ENCODE assay signal across 9 cellular contexts in genomic region chr11:66080055-66080817, GRCh38. TPM values are rescaled to one million over a fixed set of nuclear protein-coding genes. Genes with fewer than 3 reads are reported as not detected.
DNase-seq lines count a peak whose midpoint lies in the region; ATAC-seq and TF ChIP-seq lines count a peak whose summit lies in the region.
"Had no signal": no experiment of that assay in that cellular context is flagged by ENCODE, and none has a peak within 500 bp of the region (broad histone marks: within the 10 kb centered on the region; RNA-seq: fewer than 3 reads in every experiment).

No MANE protein-coding gene starts in this region.

- ATAC-seq in GM19467 (IDR thresholded peaks at IDR 0.05; ENCODE audit: unreplicated experiment) (no peak), HG02798 (IDR thresholded peaks at IDR 0.05; ENCODE audit: poor library complexity, unreplicated experiment) (no peak)

- H2AFZ ChIP-seq in MM.1S (ENCODE audit: low read length) = no peak overlapping the region

- no peak for TF ChIP-seq CTCF in MM.1S (IDR thresholded peaks at IDR 0.05; ENCODE audit: low read length)
- no peak for TF ChIP-seq CTCF in fibroblast of pulmonary artery (IDR thresholded peaks at IDR 0.05; ENCODE audit: low read length, missing control alignments)

- no peak overlapping the region; the same call in 1 of the 2 replicates for H3K27ac ChIP-seq in MM.1S (ENCODE audit: low read length)
- H3K27ac ChIP-seq: cardiac muscle cell had no signal

- H3K9ac ChIP-seq in MM.1S (ENCODE audit: low read length) = no peak overlapping the region

- peaks cover 21% of the 10 kb centered on the region for H3K4me1 ChIP-seq in MM.1S (ENCODE audit: low read length)

- no peaks in the 10 kb centered on the region for H3K9me2 ChIP-seq in MM.1S (replicated peaks; ENCODE audit: insufficient read depth, low read length)

- H3K4me3 ChIP-seq in MM.1S (ENCODE audit: low read length) (no peak overlapping the region), fibroblast of pulmonary artery (replicated peaks; ENCODE audit: low read depth, low read length) (no peak overlapping the region)
- H3K4me3 ChIP-seq: cardiac muscle cell had no signal

- peaks cover 69% of the 10 kb centered on the region for H3K79me2 ChIP-seq in MM.1S (ENCODE audit: low read length)

- DNase-seq in A172 (ENCODE audit: low spot score) (peak; percentile 80), MM.1S (no peak), fibroblast of pulmonary artery (ENCODE audit: low read depth) (peak; percentile 76), NCI-H2227 treated with DMSO at 0.1 percent for 48 hours (lab: John Stamatoyannopoulos, UW) (no peak)
- peak; percentile 64 for DNase-seq in activated CD8-positive, alpha-beta memory T cell treated with anti-CD3 and anti-CD28 coated beads, Interleukin-2, amount 50 U/mL, for 48 hours
- peak; percentile 48 to 49 for DNase-seq in stimulated activated CD4-positive, alpha-beta T cell treated with anti-CD3 and anti-CD28 coated beads, Interleukin-15, amount 100 ng/mL, for 48 hours (ENCODE audit: low read depth in 2 of 2)

- no peaks in the 10 kb centered on the region for H3K27me3 ChIP-seq in MM.1S (replicated peaks; ENCODE audit: insufficient read depth, low read length)
- H3K27me3 ChIP-seq: cardiac muscle cell had no signal

- H3K4me2 ChIP-seq in MM.1S (ENCODE audit: low read depth, low read length) = peak overlapping the region; percentile 91; the same call in 1 of the 2 replicates

- peaks cover 13% of the 10 kb centered on the region for H3F3A ChIP-seq in MM.1S (ENCODE audit: insufficient read depth, low read length)

- H3K9me3 ChIP-seq in MM.1S (replicated peaks; ENCODE audit: insufficient read depth, low read length) = no peaks in the 10 kb centered on the region

- no peaks in the 10 kb centered on the region for H3K36me3 ChIP-seq in MM.1S (replicated peaks; ENCODE audit: insufficient read depth, low read length)
- H3K36me3 ChIP-seq: cardiac muscle cell had no signal

- H4K20me1 ChIP-seq in MM.1S (ENCODE audit: insufficient read depth, low read length) = no peaks in the 10 kb centered on the region

RNA-seq across cellular contexts. Expression of gene PACS1, which starts 10.2 kb away (rescaled TPM):
- total RNA-seq in A172 (2014; rRNA removed; shearing (Covaris generic)) = 15.1 and 18.0 TPM in 2 replicates

RNA-seq across cellular contexts. Expression of gene SF3B2, which starts 28.1 kb away (rescaled TPM):
- 172 and 177 TPM in 2 replicates for total RNA-seq in A172 (2014; rRNA removed; shearing (Covaris generic))

RNA-seq across cellular contexts. Expression of gene GAL3ST3, which starts 31.3 kb away (rescaled TPM):
- not detected in 2 replicates for total RNA-seq in A172 (2014; rRNA removed; shearing (Covaris generic))

RNA-seq across cellular contexts. Expression of gene CATSPER1, which starts 54.0 kb away (rescaled TPM):
- total RNA-seq in A172 (2014; rRNA removed; shearing (Covaris generic)) = 0.29 and 0.41 TPM in 2 replicates
- total RNA-seq: cardiac muscle cell had no signal

Comparison
In these comparisons a context has a peak if more than half of its experiments do, and no peak if none do; other contexts are left out.
1. DNase-seq: peak in A172 (single experiment), activated CD8-positive, alpha-beta memory T cell treated with anti-CD3 and anti-CD28 coated beads, Interleukin-2, amount 50 U/mL, for 48 hours (single experiment), fibroblast of pulmonary artery (single experiment) and stimulated activated CD4-positive, alpha-beta T cell treated with anti-CD3 and anti-CD28 coated beads, Interleukin-15, amount 100 ng/mL, for 48 hours (2 of 2); none in MM.1S (single experiment) and NCI-H2227 treated with DMSO at 0.1 percent for 48 hours (single experiment).